In the genomic region with DNA sequence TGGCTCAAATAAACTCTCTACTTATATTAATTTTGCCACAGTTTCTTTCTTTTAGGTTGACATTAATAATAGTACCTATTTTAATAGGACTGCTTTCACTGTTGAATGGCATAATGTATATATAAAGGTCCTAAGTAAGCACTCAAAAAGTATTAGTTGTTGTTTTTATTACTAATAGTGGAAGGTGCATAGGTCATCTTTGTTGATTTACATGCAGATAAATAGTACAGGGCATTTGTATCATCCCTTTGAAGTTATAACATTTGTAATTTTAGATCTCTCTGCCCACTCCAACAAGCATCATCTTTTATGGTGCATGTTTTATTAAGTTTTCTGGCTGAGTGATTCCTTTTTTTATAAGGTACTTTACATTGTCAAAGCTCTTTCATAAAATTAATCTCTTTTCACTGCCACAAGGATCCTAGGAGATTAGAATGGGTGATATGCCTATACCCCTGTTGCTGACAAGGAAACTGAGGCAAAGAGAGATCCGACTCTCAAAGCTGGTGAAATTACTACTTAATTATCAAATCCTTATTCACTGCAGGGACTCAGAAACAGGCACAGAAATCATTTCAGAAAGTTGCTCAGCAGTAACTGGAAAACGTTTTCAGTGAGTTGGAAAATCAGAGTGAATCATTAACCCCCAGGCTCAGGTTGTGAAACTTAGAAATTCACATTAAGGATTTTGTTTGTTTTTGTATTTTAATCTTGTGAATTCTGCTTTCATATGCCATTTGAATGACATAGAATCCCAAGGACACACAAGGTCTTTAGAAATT, we compare ENCODE assay signal across 1 cellular context.
TF ChIP-seq lines count a peak whose summit lies in the region.

No MANE protein-coding gene starts in this region.

TF ChIP-seq in HepG2, 621 proteins besides CTCF, POLR2A, EP300 and RAD21 (continued from another document and continues in another):
- TF ChIP-seq, protein P1, sequence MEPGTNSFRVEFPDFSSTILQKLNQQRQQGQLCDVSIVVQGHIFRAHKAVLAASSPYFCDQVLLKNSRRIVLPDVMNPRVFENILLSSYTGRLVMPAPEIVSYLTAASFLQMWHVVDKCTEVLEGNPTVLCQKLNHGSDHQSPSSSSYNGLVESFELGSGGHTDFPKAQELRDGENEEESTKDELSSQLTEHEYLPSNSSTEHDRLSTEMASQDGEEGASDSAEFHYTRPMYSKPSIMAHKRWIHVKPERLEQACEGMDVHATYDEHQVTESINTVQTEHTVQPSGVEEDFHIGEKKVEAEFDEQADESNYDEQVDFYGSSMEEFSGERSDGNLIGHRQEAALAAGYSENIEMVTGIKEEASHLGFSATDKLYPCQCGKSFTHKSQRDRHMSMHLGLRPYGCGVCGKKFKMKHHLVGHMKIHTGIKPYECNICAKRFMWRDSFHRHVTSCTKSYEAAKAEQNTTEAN (CRISPR knock-in tag; conservative IDR thresholded peaks at IDR 0.05), result 0 out of 2 replicates have a peak, but pooled peaks have one; percentile 22
- TF ChIP-seq, protein P2, sequence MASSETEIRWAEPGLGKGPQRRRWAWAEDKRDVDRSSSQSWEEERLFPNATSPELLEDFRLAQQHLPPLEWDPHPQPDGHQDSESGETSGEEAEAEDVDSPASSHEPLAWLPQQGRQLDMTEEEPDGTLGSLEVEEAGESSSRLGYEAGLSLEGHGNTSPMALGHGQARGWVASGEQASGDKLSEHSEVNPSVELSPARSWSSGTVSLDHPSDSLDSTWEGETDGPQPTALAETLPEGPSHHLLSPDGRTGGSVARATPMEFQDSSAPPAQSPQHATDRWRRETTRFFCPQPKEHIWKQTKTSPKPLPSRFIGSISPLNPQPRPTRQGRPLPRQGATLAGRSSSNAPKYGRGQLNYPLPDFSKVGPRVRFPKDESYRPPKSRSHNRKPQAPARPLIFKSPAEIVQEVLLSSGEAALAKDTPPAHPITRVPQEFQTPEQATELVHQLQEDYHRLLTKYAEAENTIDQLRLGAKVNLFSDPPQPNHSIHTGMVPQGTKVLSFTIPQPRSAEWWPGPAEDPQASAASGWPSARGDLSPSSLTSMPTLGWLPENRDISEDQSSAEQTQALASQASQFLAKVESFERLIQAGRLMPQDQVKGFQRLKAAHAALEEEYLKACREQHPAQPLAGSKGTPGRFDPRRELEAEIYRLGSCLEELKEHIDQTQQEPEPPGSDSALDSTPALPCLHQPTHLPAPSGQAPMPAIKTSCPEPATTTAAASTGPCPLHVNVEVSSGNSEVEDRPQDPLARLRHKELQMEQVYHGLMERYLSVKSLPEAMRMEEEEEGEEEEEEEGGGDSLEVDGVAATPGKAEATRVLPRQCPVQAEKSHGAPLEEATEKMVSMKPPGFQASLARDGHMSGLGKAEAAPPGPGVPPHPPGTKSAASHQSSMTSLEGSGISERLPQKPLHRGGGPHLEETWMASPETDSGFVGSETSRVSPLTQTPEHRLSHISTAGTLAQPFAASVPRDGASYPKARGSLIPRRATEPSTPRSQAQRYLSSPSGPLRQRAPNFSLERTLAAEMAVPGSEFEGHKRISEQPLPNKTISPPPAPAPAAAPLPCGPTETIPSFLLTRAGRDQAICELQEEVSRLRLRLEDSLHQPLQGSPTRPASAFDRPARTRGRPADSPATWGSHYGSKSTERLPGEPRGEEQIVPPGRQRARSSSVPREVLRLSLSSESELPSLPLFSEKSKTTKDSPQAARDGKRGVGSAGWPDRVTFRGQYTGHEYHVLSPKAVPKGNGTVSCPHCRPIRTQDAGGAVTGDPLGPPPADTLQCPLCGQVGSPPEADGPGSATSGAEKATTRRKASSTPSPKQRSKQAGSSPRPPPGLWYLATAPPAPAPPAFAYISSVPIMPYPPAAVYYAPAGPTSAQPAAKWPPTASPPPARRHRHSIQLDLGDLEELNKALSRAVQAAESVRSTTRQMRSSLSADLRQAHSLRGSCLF (CRISPR knock-in tag; IDR thresholded peaks at IDR 0.05; ENCODE audit: borderline replicate concordance), result no peak
- TF ChIP-seq, protein P3, sequence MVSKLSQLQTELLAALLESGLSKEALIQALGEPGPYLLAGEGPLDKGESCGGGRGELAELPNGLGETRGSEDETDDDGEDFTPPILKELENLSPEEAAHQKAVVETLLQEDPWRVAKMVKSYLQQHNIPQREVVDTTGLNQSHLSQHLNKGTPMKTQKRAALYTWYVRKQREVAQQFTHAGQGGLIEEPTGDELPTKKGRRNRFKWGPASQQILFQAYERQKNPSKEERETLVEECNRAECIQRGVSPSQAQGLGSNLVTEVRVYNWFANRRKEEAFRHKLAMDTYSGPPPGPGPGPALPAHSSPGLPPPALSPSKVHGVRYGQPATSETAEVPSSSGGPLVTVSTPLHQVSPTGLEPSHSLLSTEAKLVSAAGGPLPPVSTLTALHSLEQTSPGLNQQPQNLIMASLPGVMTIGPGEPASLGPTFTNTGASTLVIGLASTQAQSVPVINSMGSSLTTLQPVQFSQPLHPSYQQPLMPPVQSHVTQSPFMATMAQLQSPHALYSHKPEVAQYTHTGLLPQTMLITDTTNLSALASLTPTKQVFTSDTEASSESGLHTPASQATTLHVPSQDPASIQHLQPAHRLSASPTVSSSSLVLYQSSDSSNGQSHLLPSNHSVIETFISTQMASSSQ (IDR thresholded peaks at IDR 0.05; ENCODE audit: low read depth), result peak; percentile 77; the same call in 1 of the 2 replicates
- TF ChIP-seq, protein P3 (CRISPR knock-in tag; IDR thresholded peaks at IDR 0.05; ENCODE audit: borderline replicate concordance), result peak; percentile 21; the same call in 1 of the 2 replicates
- TF ChIP-seq CREM (IDR thresholded peaks at IDR 0.05) (peak; percentile 8; the same call in 1 of the 2 replicates), CREM (CRISPR knock-in tag; IDR thresholded peaks at IDR 0.05) (no peak), ASH2L (IDR thresholded peaks at IDR 0.05; ENCODE audit: insufficient read length, low read depth, low read length) (peak; percentile 78), CEBPB (IDR thresholded peaks at IDR 0.05; ENCODE audit: borderline replicate concordance, low read depth, low read length) (peak; percentile 66; the same call in 1 of the 2 replicates), GFI1 (CRISPR knock-in tag; IDR thresholded peaks at IDR 0.05; ENCODE audit: borderline replicate concordance) (0 out of 2 replicates have a peak, but pooled peaks have one; percentile 17), YEATS4 (CRISPR knock-in tag; IDR thresholded peaks at IDR 0.05; ENCODE audit: borderline replicate concordance) (peak; percentile 26; the same call in 1 of the 2 replicates), KDM6A (CRISPR knock-in tag; IDR thresholded peaks at IDR 0.05; ENCODE audit: low read depth) (0 out of 2 replicates have a peak, but pooled peaks have one; percentile 20), NKX3-1 (CRISPR knock-in tag; IDR thresholded peaks at IDR 0.05) (no peak), ZNF230 (CRISPR knock-in tag; IDR thresholded peaks at IDR 0.05) (no peak), CEBPG (CRISPR knock-in tag; IDR thresholded peaks at IDR 0.05) (peak; percentile 56), KMT2B (CRISPR knock-in tag; IDR thresholded peaks at IDR 0.05) (0 out of 2 replicates have a peak, but pooled peaks have one; percentile 33), TCF7 (IDR thresholded peaks at IDR 0.05; ENCODE audit: low read depth) (0 out of 2 replicates have a peak, but pooled peaks have one; percentile 10), DNMT1 (CRISPR knock-in tag; IDR thresholded peaks at IDR 0.05) (no peak), ZNF317 (CRISPR knock-in tag; IDR thresholded peaks at IDR 0.05) (no peak), TCF7L2 (IDR thresholded peaks at IDR 0.05; ENCODE audit: low read depth, low read length) (peak; percentile 55; the same call in 1 of the 2 replicates), ZNF773 (CRISPR knock-in tag; IDR thresholded peaks at IDR 0.05; ENCODE audit: borderline replicate concordance) (no peak), NCOR1 (IDR thresholded peaks at IDR 0.05; ENCODE audit: borderline replicate concordance, low read length) (peak; percentile 8; the same call in 1 of the 2 replicates), NR2F6 (IDR thresholded peaks at IDR 0.05) (peak; percentile 29; the same call in 1 of the 2 replicates), NR2F6 (CRISPR knock-in tag; IDR thresholded peaks at IDR 0.05) (peak; percentile 21; the same call in 1 of the 2 replicates), GATAD2A (CRISPR knock-in tag; IDR thresholded peaks at IDR 0.05) (peak; percentile 27), SMYD3 (CRISPR knock-in tag; IDR thresholded peaks at IDR 0.05) (0 out of 2 replicates have a peak, but pooled peaks have one; percentile 39)
- TF ChIP-seq, protein P4, sequence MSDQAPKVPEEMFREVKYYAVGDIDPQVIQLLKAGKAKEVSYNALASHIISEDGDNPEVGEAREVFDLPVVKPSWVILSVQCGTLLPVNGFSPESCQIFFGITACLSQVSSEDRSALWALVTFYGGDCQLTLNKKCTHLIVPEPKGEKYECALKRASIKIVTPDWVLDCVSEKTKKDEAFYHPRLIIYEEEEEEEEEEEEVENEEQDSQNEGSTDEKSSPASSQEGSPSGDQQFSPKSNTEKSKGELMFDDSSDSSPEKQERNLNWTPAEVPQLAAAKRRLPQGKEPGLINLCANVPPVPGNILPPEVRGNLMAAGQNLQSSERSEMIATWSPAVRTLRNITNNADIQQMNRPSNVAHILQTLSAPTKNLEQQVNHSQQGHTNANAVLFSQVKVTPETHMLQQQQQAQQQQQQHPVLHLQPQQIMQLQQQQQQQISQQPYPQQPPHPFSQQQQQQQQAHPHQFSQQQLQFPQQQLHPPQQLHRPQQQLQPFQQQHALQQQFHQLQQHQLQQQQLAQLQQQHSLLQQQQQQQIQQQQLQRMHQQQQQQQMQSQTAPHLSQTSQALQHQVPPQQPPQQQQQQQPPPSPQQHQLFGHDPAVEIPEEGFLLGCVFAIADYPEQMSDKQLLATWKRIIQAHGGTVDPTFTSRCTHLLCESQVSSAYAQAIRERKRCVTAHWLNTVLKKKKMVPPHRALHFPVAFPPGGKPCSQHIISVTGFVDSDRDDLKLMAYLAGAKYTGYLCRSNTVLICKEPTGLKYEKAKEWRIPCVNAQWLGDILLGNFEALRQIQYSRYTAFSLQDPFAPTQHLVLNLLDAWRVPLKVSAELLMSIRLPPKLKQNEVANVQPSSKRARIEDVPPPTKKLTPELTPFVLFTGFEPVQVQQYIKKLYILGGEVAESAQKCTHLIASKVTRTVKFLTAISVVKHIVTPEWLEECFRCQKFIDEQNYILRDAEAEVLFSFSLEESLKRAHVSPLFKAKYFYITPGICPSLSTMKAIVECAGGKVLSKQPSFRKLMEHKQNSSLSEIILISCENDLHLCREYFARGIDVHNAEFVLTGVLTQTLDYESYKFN (CRISPR knock-in tag; conservative IDR thresholded peaks at IDR 0.05), result peak; percentile 66
- TF ChIP-seq, protein P5, sequence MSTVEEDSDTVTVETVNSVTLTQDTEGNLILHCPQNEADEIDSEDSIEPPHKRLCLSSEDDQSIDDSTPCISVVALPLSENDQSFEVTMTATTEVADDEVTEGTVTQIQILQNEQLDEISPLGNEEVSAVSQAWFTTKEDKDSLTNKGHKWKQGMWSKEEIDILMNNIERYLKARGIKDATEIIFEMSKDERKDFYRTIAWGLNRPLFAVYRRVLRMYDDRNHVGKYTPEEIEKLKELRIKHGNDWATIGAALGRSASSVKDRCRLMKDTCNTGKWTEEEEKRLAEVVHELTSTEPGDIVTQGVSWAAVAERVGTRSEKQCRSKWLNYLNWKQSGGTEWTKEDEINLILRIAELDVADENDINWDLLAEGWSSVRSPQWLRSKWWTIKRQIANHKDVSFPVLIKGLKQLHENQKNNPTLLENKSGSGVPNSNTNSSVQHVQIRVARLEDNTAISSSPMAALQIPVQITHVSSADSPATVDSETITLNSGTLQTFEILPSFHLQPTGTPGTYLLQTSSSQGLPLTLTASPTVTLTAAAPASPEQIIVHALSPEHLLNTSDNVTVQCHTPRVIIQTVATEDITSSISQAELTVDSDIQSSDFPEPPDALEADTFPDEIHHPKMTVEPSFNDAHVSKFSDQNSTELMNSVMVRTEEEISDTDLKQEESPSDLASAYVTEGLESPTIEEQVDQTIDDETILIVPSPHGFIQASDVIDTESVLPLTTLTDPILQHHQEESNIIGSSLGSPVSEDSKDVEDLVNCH (CRISPR knock-in tag; IDR thresholded peaks at IDR 0.05), result no peak
- TF ChIP-seq, protein P6, sequence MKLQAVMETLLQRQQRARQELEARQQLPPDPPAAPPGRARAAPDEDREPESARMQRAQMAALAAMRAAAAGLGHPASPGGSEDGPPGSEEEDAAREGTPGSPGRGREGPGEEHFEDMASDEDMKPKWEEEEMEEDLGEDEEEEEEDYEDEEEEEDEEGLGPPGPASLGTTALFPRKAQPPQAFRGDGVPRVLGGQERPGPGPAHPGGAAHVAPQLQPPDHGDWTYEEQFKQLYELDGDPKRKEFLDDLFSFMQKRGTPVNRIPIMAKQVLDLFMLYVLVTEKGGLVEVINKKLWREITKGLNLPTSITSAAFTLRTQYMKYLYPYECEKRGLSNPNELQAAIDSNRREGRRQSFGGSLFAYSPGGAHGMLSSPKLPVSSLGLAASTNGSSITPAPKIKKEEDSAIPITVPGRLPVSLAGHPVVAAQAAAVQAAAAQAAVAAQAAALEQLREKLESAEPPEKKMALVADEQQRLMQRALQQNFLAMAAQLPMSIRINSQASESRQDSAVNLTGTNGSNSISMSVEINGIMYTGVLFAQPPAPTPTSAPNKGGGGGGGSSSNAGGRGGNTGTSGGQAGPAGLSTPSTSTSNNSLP (IDR thresholded peaks at IDR 0.05; ENCODE audit: low read depth, low read length), result peak; percentile 36; the same call in 1 of the 2 replicates
